In the genomic region with DNA sequence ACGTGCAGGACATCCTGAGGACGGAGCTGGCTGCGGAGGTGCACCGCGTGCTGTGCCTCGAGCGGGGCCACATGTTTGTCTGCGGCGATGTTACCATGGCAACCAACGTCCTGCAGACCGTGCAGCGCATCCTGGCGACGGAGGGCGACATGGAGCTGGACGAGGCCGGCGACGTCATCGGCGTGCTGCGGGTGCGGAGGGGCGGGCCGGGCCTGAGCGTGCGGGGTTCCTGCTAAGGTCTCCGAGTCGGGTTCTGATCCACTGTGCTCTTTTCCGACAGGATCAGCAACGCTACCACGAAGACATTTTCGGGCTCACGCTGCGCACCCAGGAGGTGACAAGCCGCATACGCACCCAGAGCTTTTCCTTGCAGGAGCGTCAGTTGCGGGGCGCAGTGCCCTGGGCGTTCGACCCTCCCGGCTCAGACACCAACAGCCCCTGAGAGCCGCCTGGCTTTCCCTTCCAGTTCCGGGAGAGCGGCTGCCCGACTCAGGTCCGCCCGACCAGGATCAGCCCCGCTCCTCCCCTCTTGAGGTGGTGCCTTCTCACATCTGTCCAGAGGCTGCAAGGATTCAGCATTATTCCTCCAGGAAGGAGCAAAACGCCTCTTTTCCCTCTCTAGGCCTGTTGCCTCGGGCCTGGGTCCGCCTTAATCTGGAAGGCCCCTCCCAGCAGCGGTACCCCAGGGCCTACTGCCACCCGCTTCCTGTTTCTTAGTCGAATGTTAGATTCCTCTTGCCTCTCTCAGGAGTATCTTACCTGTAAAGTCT, we compare ENCODE assay signal across 8 cellular contexts. TPM values are rescaled to one million over a fixed set of nuclear protein-coding genes. Genes with fewer than 3 reads are reported as not detected.
A peak's percentile ranks its signal among the peaks of the same experiment; 100 is the strongest.
DNase-seq lines count a peak whose midpoint lies in the region; ATAC-seq and TF ChIP-seq lines count a peak whose summit lies in the region.

No MANE protein-coding gene starts in this region.

- intact Hi-C loops in naive thymus-derived CD4-positive, alpha-beta T cell (cut with micrococcal nuclease), result loop anchor here (1.0 to 5.0 kb wide), 14 partner anchors 14 to 692 kb away; a partner anchor contains a TSS

- TF ChIP-seq CTCF in GM13977 (IDR thresholded peaks at IDR 0.05; ENCODE audit: extremely low read depth, insufficient read depth, missing control alignments), result peak; percentile 4

- H3K4me1 Mint-ChIP-seq in naive thymus-derived CD4-positive, alpha-beta T cell, result peaks cover 54 to 90% (median 78%) of the 10 kb centered on the region in 7 donors
- H3K4me1 Mint-ChIP-seq in stimulated activated naive B cell treated with anti-CD40 and anti-IgM and Interleukin-4, amounts not matched to agents 10 μg/mL and 1 μg/mL and 100 μg/mL, for 72 hours, result peaks cover 30 to 58% of the 10 kb centered on the region in 2 donors

- peaks cover 0 to 18% (median 0%) of the 10 kb centered on the region in 5 donors for H3K36me3 Mint-ChIP-seq in naive thymus-derived CD4-positive, alpha-beta T cell
- H3K36me3 Mint-ChIP-seq in stimulated activated naive B cell treated with anti-CD40 and anti-IgM and Interleukin-4, amounts not matched to agents 10 μg/mL and 1 μg/mL and 100 μg/mL, for 72 hours, result no peaks in the 10 kb centered on the region

- in situ Hi-C loops in GM13977 (cut with MboI; ENCODE audit: low pct_unique_long_range_greater_than_20kb, low sequenced_read_pairs, unreplicated experiment), result no loop called here

- H3K4me1 ChIP-seq in naive thymus-derived CD4-positive, alpha-beta T cell (ENCODE audit: control insufficient read depth in 2 of 2, insufficient read depth in 2 of 2, low read length in 2 of 2), result peaks cover 51 to 85% of the 10 kb centered on the region in 2 donors

- POLR2A ChIA-PET in naive thymus-derived CD4-positive, alpha-beta T cell (lab: Charles Lee), result interaction anchor here (0.6 to 4.9 kb wide), 13 partner anchors 10 to 646 kb away, joined by 3 to 34 read pairs (median 6); a partner anchor contains a TSS

- H3K27me3 ChIP-seq in naive thymus-derived CD4-positive, alpha-beta T cell (ENCODE audit: control insufficient read depth in 2 of 2, insufficient read depth in 2 of 2, low read length in 2 of 2), result no peaks in the 10 kb centered on the region

- H3K27ac ChIP-seq in naive thymus-derived CD4-positive, alpha-beta T cell (ENCODE audit: low read depth, low read length), result peak overlapping the region; percentile 97

- no peaks in the 10 kb centered on the region for H3K9me3 ChIP-seq in naive thymus-derived CD4-positive, alpha-beta T cell (ENCODE audit: control insufficient read depth in 2 of 3, low read length in 3 of 3)

- CTCF ChIA-PET in naive thymus-derived CD4-positive, alpha-beta T cell (lab: Charles Lee), result interaction anchor here (0.7 to 2.4 kb wide), 12 partner anchors 16 to 290 kb away, joined by 3 to 14 read pairs (median 3); a partner anchor contains a TSS

- H3K36me3 ChIP-seq in naive thymus-derived CD4-positive, alpha-beta T cell (ENCODE audit: control insufficient read depth in 2 of 3, insufficient read depth in 3 of 3, low read length in 3 of 3), result no peaks in the 10 kb centered on the region

- H3K27ac Mint-ChIP-seq in naive thymus-derived CD4-positive, alpha-beta T cell, result peak overlapping the region; percentile 96 to 100 (median 99)
- H3K27ac Mint-ChIP-seq in stimulated activated naive B cell treated with anti-CD40 and anti-IgM and Interleukin-4, amounts not matched to agents 10 μg/mL and 1 μg/mL and 100 μg/mL, for 72 hours, result peak overlapping the region; percentile 97

- H3K27me3 Mint-ChIP-seq in naive thymus-derived CD4-positive, alpha-beta T cell, result peaks cover 0 to 11% (median 0%) of the 10 kb centered on the region in 5 donors
- peaks cover 39 to 53% of the 10 kb centered on the region in 2 donors for H3K27me3 Mint-ChIP-seq in stimulated activated naive B cell treated with anti-CD40 and anti-IgM and Interleukin-4, amounts not matched to agents 10 μg/mL and 1 μg/mL and 100 μg/mL, for 72 hours

- DNase-seq in GM13977 (ENCODE audit: low spot score) (peak; percentile 87), M059J (ENCODE audit: low read depth) (peak; percentile 43), epidermal melanocyte (ENCODE audit: insufficient read length, low spot score) (peak; percentile 57), NCI-H2171 (lab: John Stamatoyannopoulos, UW) (no peak), NCI-H128 (lab: John Stamatoyannopoulos, UW; ENCODE audit: unreplicated experiment) (no peak)
- DNase-seq in activated CD8-positive, alpha-beta memory T cell treated with anti-CD3 and anti-CD28 coated beads, Interleukin-2, amount 50 U/mL, for 1 hour (ENCODE audit: extremely low read depth), result peak; percentile 89
- DNase-seq in naive thymus-derived CD4-positive, alpha-beta T cell, result peak; percentile 80 to 96 (median 92)
- DNase-seq in stimulated activated naive B cell treated with anti-CD40 and anti-IgM and Interleukin-4, amounts not matched to agents 10 μg/mL and 1 μg/mL and 100 μg/mL, for 72 hours, result peak; percentile 79

- ATAC-seq in naive thymus-derived CD4-positive, alpha-beta T cell, result peak; percentile 75
- ATAC-seq in stimulated activated naive B cell treated with anti-CD40 and anti-IgM and Interleukin-4, amounts not matched to agents 10 μg/mL and 1 μg/mL and 100 μg/mL, for 72 hours (replicated peaks), result peak; percentile 69 to 75

- peaks cover 0 to 4% (median 0%) of the 10 kb centered on the region in 11 donors for H3K9me3 Mint-ChIP-seq in naive thymus-derived CD4-positive, alpha-beta T cell
- peaks cover 0 to 1% of the 10 kb centered on the region in 2 donors for H3K9me3 Mint-ChIP-seq in stimulated activated naive B cell treated with anti-CD40 and anti-IgM and Interleukin-4, amounts not matched to agents 10 μg/mL and 1 μg/mL and 100 μg/mL, for 72 hours

- H3K4me3 ChIP-seq in naive thymus-derived CD4-positive, alpha-beta T cell (ENCODE audit: low read length), result peak overlapping the region; percentile 85

- peak overlapping the region; percentile 83 to 98 (median 94) for H3K4me3 Mint-ChIP-seq in naive thymus-derived CD4-positive, alpha-beta T cell
- peak overlapping the region; percentile 92 to 94 for H3K4me3 Mint-ChIP-seq in stimulated activated naive B cell treated with anti-CD40 and anti-IgM and Interleukin-4, amounts not matched to agents 10 μg/mL and 1 μg/mL and 100 μg/mL, for 72 hours

RNA-seq across cellular contexts. Expression of a gene that starts 10.4 kb away (rescaled TPM):
- total RNA-seq in M059J (2014; rRNA removed; shearing (Covaris generic)), result not detected in 2 replicates
- 10 to 100 TPM; 11.3 to 46.6 (median 20.9) TPM for total RNA-seq in naive thymus-derived CD4-positive, alpha-beta T cell
- 10 to 100 TPM; 27.0 to 49.4 TPM for polyA plus RNA-seq in naive thymus-derived CD4-positive, alpha-beta T cell

RNA-seq across cellular contexts. Expression of a gene that starts 14.3 kb away (rescaled TPM):
- 24.2 and 29.0 TPM in 2 replicates for total RNA-seq in M059J (2014; rRNA removed; shearing (Covaris generic))
- total RNA-seq in naive thymus-derived CD4-positive, alpha-beta T cell, result 10 to 100 TPM; 59.7 to 88.0 (median 76.6) TPM
- 10 to 100 TPM; 13.8 to 18.6 TPM for polyA plus RNA-seq in naive thymus-derived CD4-positive, alpha-beta T cell

RNA-seq across cellular contexts. Expression of a gene that starts 23.1 kb away (rescaled TPM):
- not detected in 2 replicates for total RNA-seq in M059J (2014; rRNA removed; shearing (Covaris generic))
- total RNA-seq in naive thymus-derived CD4-positive, alpha-beta T cell, result 10 to 100 TPM in 1 of 5 experiments, 1 to 10 TPM in 4; 2.8 to 19.1 (median 7.9) TPM
- polyA plus RNA-seq in naive thymus-derived CD4-positive, alpha-beta T cell, result 10 to 100 TPM in 1 of 2 donors, 1 to 10 TPM in 1; 4.6 to 12.7 TPM

RNA-seq across cellular contexts. Expression of a gene that starts 34.4 kb away (rescaled TPM):
- 0.20 and 0.22 TPM in 2 replicates for total RNA-seq in M059J (2014; rRNA removed; shearing (Covaris generic))
- 10 to 100 TPM in 4 of 5 experiments, 1 to 10 TPM in 1; 6.7 to 17.7 (median 13.7) TPM for total RNA-seq in naive thymus-derived CD4-positive, alpha-beta T cell
- not detected for polyA plus RNA-seq in naive thymus-derived CD4-positive, alpha-beta T cell

RNA-seq across cellular contexts. Expression of a gene that starts 35.8 kb away (rescaled TPM):
- 0.30 and 0.37 TPM in 2 replicates for total RNA-seq in M059J (2014; rRNA removed; shearing (Covaris generic))
- 1 to 10 TPM in 4 of 5 experiments, under 1 TPM in 1; 0.56 to 4.9 (median 3.2) TPM for total RNA-seq in naive thymus-derived CD4-positive, alpha-beta T cell
- polyA plus RNA-seq in naive thymus-derived CD4-positive, alpha-beta T cell, result 1 to 10 TPM; 3.0 to 5.2 TPM

Comparison
In these comparisons a context has a peak if more than half of its experiments do, and no peak if none do; other contexts are left out.
1. DNase-seq: peak in GM13977 (single experiment), M059J (single experiment), activated CD8-positive, alpha-beta memory T cell treated with anti-CD3 and anti-CD28 coated beads, Interleukin-2, amount 50 U/mL, for 1 hour (single experiment), epidermal melanocyte (single experiment), naive thymus-derived CD4-positive, alpha-beta T cell (9 of 9) and stimulated activated naive B cell treated with anti-CD40 and anti-IgM and Interleukin-4, amounts not matched to agents 10 μg/mL and 1 μg/mL and 100 μg/mL, for 72 hours (single experiment); none in NCI-H2171 (single experiment) and NCI-H128 (single experiment).
2. RNA of a gene that starts 10.4 kb away (total RNA-seq): 11.3 to 46.6 TPM in naive thymus-derived CD4-positive, alpha-beta T cell; not detected in M059J; every median in the first group is over 10 times any median in the second.